Comparison of ENCODE assay signal across 8 cellular contexts in genomic region chr12:104958009-104958945, GRCh38. TPM values are rescaled to one million over a fixed set of nuclear protein-coding genes. Genes with fewer than 3 reads are reported as not detected.
DNase-seq lines count a peak whose midpoint lies in the region; ATAC-seq and TF ChIP-seq lines count a peak whose summit lies in the region.

SLC41A2 (minus strand) TSS chr12:104958290; CDS start chr12:104928527, 29,763 bp downstream.

- H3K4me2 ChIP-seq in GM23338 (peak within 1 kb of the TSS; percentile 89), trophoblast cell (ENCODE audit: low read length) (peak within 1 kb of the TSS; percentile 100)

- H3K79me1 ChIP-seq in trophoblast cell (ENCODE audit: low read length), result peaks cover 7% of the 10 kb centered on the region

- H3K36me3 ChIP-seq in GM23338 (ENCODE audit: insufficient read depth) (no peaks in the 10 kb centered on the region), cardiac muscle cell (no peaks in the 10 kb centered on the region), trophoblast cell (ENCODE audit: control insufficient read depth in 1 of 2, insufficient read depth in 2 of 2, low read length in 2 of 2) (no peaks in the 10 kb centered on the region), tibial nerve (no peaks in the 10 kb centered on the region)

- peak; percentile 50 to 59 for TF ChIP-seq POLR2A in tibial nerve (IDR thresholded peaks at IDR 0.05)

- no peak within 1 kb of the TSS for H2AK5ac ChIP-seq in trophoblast cell (ENCODE audit: low read length)

- no peaks in the 10 kb centered on the region for H3K36me3 Mint-ChIP-seq in GM23338 (ENCODE audit: low read depth)
- H3K36me3 Mint-ChIP-seq in activated naive CD8-positive, alpha-beta T cell treated with anti-CD3 and anti-CD28 coated beads, Interleukin-2, amount 10 ng/mL, durations not matched to agents 7 days and 5 days, result no peaks in the 10 kb centered on the region

- peak within 1 kb of the TSS; percentile 81 for H3K9ac ChIP-seq in trophoblast cell (ENCODE audit: low read length)

- H2BK12ac ChIP-seq in trophoblast cell (ENCODE audit: low read length), result peak within 1 kb of the TSS; percentile 69

- peak within 1 kb of the TSS; percentile 88 for H3K4me3 Mint-ChIP-seq in GM23338
- peak within 1 kb of the TSS; percentile 89 for H3K4me3 Mint-ChIP-seq in activated naive CD8-positive, alpha-beta T cell treated with anti-CD3 and anti-CD28 coated beads, Interleukin-2, amount 10 ng/mL, durations not matched to agents 7 days and 5 days

- 0 out of 2 replicates have a peak, but pooled peaks cover 6% of the 10 kb centered on the region for H3F3A ChIP-seq in GM23338 (replicated peaks; ENCODE audit: low read depth)

- H2AFZ ChIP-seq in GM23338 (peak within 1 kb of the TSS; percentile 99), trophoblast cell (ENCODE audit: insufficient read depth, low read length, poor library complexity) (peak within 1 kb of the TSS; percentile 95)

- H2BK5ac ChIP-seq in trophoblast cell (ENCODE audit: low read depth, low read length, poor library complexity), result peak within 1 kb of the TSS; percentile 65

- H3K18ac ChIP-seq in trophoblast cell (ENCODE audit: low read length), result peak within 1 kb of the TSS; percentile 57

- H3K23ac ChIP-seq in trophoblast cell (ENCODE audit: low read length), result no peak within 1 kb of the TSS

- peak in 1 of 2 donors; percentile 27 for TF ChIP-seq EP300 in tibial nerve (IDR thresholded peaks at IDR 0.05)

- peak within 1 kb of the TSS; percentile 93 for H4K91ac ChIP-seq in trophoblast cell (ENCODE audit: low read depth, low read length)

- TF ChIP-seq CTCF in GM23338 (conservative IDR thresholded peaks at IDR 0.05; ENCODE audit: low read depth in 2 of 2) (peak in 1 of 2 experiments; percentile 8; a peak in 2 of 4 replicates), cardiac muscle cell (IDR thresholded peaks at IDR 0.05; ENCODE audit: low read depth, low read length) (no peak), tibial nerve (IDR thresholded peaks at IDR 0.05) (peak in 4 of 5 experiments; percentile 48 to 70 (median 66))

- H3K9me3 Mint-ChIP-seq in GM23338, result no peaks in the 10 kb centered on the region
- no peaks in the 10 kb centered on the region for H3K9me3 Mint-ChIP-seq in activated naive CD8-positive, alpha-beta T cell treated with anti-CD3 and anti-CD28 coated beads, Interleukin-2, amount 10 ng/mL, durations not matched to agents 7 days and 5 days

- peak within 1 kb of the TSS; percentile 81 for H3K14ac ChIP-seq in trophoblast cell (ENCODE audit: low read length)

- POLR2A ChIA-PET in activated naive CD8-positive, alpha-beta T cell treated with anti-CD3 and anti-CD28 coated beads, Interleukin-2, amount 10 ng/mL, durations not matched to agents 7 days and 5 days (lab: Charles Lee), result no interaction called here

- DNase-seq in GM04504 (ENCODE audit: low read depth), result peak; percentile 82
- DNase-seq in GM23338 (ENCODE audit: low spot score), result peak; percentile 83
- DNase-seq in Kasumi-1 (lab: John Stamatoyannopoulos, UW), result peak; percentile 29 to 36
- DNase-seq in SKM-1 treated with dmso at 0.1 percent for 144 hours (lab: John Stamatoyannopoulos, UW; ENCODE audit: unreplicated experiment), result peak; percentile 48
- peak; percentile 90 for DNase-seq in activated naive CD8-positive, alpha-beta T cell treated with anti-CD3 and anti-CD28 coated beads, Interleukin-2, amount 10 ng/mL, durations not matched to agents 7 days and 5 days
- DNase-seq in cardiac muscle cell (ENCODE audit: low read depth in 1 of 2, low spot score in 1 of 2), result peak; percentile 88 to 94
- peak; percentile 83 to 89 for DNase-seq in trophoblast cell
- peak; percentile 45 to 75 for DNase-seq in tibial nerve (ENCODE audit: low spot score in 2 of 2)

- peaks cover 35% of the 10 kb centered on the region for H3K27me3 ChIP-seq in GM23338 (ENCODE audit: insufficient read depth)
- peaks cover 48% of the 10 kb centered on the region for H3K27me3 ChIP-seq in cardiac muscle cell
- peaks cover 2% of the 10 kb centered on the region for H3K27me3 ChIP-seq in trophoblast cell (ENCODE audit: insufficient read depth, low read length)
- H3K27me3 ChIP-seq in tibial nerve, result no peaks in the 10 kb centered on the region

- H3K27ac Mint-ChIP-seq in GM23338, result peak within 1 kb of the TSS; percentile 77; the same call in 1 of the 2 replicates
- peak within 1 kb of the TSS; percentile 44 for H3K27ac Mint-ChIP-seq in activated naive CD8-positive, alpha-beta T cell treated with anti-CD3 and anti-CD28 coated beads, Interleukin-2, amount 10 ng/mL, durations not matched to agents 7 days and 5 days

- H4K12ac ChIP-seq in trophoblast cell (ENCODE audit: low read depth, low read length), result peak within 1 kb of the TSS; percentile 80

- H3K4me1 ChIP-seq in GM23338 (ENCODE audit: insufficient read depth) (0 out of 2 replicates have a peak, but pooled peaks cover 9% of the 10 kb centered on the region), cardiac muscle cell (ENCODE audit: low read depth) (no peaks in the 10 kb centered on the region), trophoblast cell (ENCODE audit: control insufficient read depth in 1 of 2, insufficient read depth in 2 of 2, low read length in 2 of 2) (no peaks in the 10 kb centered on the region), tibial nerve (peaks cover 0 to 34% (median 11%) of the 10 kb centered on the region in 4 donors)

- H3K4ac ChIP-seq in trophoblast cell (ENCODE audit: low read depth, low read length), result peak within 1 kb of the TSS; percentile 35

- no peaks in the 10 kb centered on the region for H3K9me3 ChIP-seq in cardiac muscle cell (ENCODE audit: low read depth)
- H3K9me3 ChIP-seq in trophoblast cell (ENCODE audit: insufficient read depth, low read depth, low read length), result no peaks in the 10 kb centered on the region
- no peaks in the 10 kb centered on the region for H3K9me3 ChIP-seq in tibial nerve

- peaks cover 18% of the 10 kb centered on the region; the same call in 2 of the 3 replicates for H3K4me1 Mint-ChIP-seq in GM23338
- peaks cover 18% of the 10 kb centered on the region for H3K4me1 Mint-ChIP-seq in activated naive CD8-positive, alpha-beta T cell treated with anti-CD3 and anti-CD28 coated beads, Interleukin-2, amount 10 ng/mL, durations not matched to agents 7 days and 5 days

- H2BK120ac ChIP-seq in trophoblast cell (ENCODE audit: insufficient read depth, low read length, poor library complexity), result peak within 1 kb of the TSS; percentile 83

- H3K4me3 ChIP-seq in GM23338 (peak within 1 kb of the TSS; percentile 75), cardiac muscle cell (peak within 1 kb of the TSS; percentile 73), trophoblast cell (ENCODE audit: low read depth, low read length) (peak within 1 kb of the TSS; percentile 91), tibial nerve (peak within 1 kb of the TSS; percentile 62 to 89 (median 80))

- no CpG with 5 or more reads among the region's 87 CpGs for WGBS in trophoblast cell (ENCODE audit: extremely low coverage, insufficient coverage, insufficient read length)
- 0% methylated on average over 32 to 49 of the region's 87 CpGs for WGBS in tibial nerve, 2 donors

- peak; percentile 76 for ATAC-seq in GM23338
- ATAC-seq in activated naive CD8-positive, alpha-beta T cell treated with anti-CD3 and anti-CD28 coated beads, Interleukin-2, amount 10 ng/mL, durations not matched to agents 7 days and 5 days (ENCODE audit: low read depth), result peak; percentile 91

- peaks cover 8% of the 10 kb centered on the region for H4K20me1 ChIP-seq in GM23338 (replicated peaks; ENCODE audit: insufficient read depth)

- peaks cover 19% of the 10 kb centered on the region for H3K27me3 Mint-ChIP-seq in GM23338 (ENCODE audit: insufficient read depth, low read depth, poor library complexity)
- peaks cover 69% of the 10 kb centered on the region for H3K27me3 Mint-ChIP-seq in activated naive CD8-positive, alpha-beta T cell treated with anti-CD3 and anti-CD28 coated beads, Interleukin-2, amount 10 ng/mL, durations not matched to agents 7 days and 5 days

- H3K79me2 ChIP-seq in GM23338 (replicated peaks; ENCODE audit: insufficient read depth) (no peaks in the 10 kb centered on the region), trophoblast cell (ENCODE audit: control insufficient read depth, insufficient read depth, low read length, poor library complexity) (peaks cover 2% of the 10 kb centered on the region)

- H3K27ac ChIP-seq in GM23338 (ENCODE audit: low read depth) (0 out of 2 replicates have a peak within 1 kb of the TSS, but pooled peaks have one; percentile 21), cardiac muscle cell (no peak within 1 kb of the TSS), trophoblast cell (ENCODE audit: low read depth, low read length) (no peak within 1 kb of the TSS), tibial nerve (peak within 1 kb of the TSS; percentile 47 to 91 (median 85))

- no peaks in the 10 kb centered on the region for H3K9me2 ChIP-seq in GM23338 (ENCODE audit: insufficient read depth)

- peak within 1 kb of the TSS; percentile 84 for H4K8ac ChIP-seq in trophoblast cell (ENCODE audit: low read depth, low read length)

TF ChIP-seq in GM23338, 12 proteins besides CTCF, POLR2A, EP300 and RAD21:
- TF ChIP-seq ZNF331 (CRISPR knock-in tag; IDR thresholded peaks at IDR 0.05; ENCODE audit: low read depth) (no peak), ETS1 (IDR thresholded peaks at IDR 0.05) (0 out of 2 replicates have a peak, but pooled peaks have one; percentile 36), CREB1 (CRISPR knock-in tag; IDR thresholded peaks at IDR 0.05; ENCODE audit: low read depth) (0 out of 2 replicates have a peak, but pooled peaks have one; percentile 12), EZH2 (IDR thresholded peaks at IDR 0.05; ENCODE audit: low read depth, unreplicated experiment) (no peak), JUNB (IDR thresholded peaks at IDR 0.05; ENCODE audit: unreplicated experiment) (no peak), NANOG (IDR thresholded peaks at IDR 0.05; ENCODE audit: borderline replicate concordance) (no peak)
TF ChIP-seq in GM23338: peak in this region for 2.

RNA-seq across cellular contexts. Expression of gene SLC41A2, which starts in this region (rescaled TPM):
- total RNA-seq in GM23338 (2014; rRNA removed; shearing (Covaris generic)), result 2.3 and 6.8 TPM in 2 replicates
- 0.59 and 1.5 TPM in 2 replicates for polyA plus RNA-seq in GM23338 (2016; fragmentation: Nextera tagmentation; extraction: Ambion mirVana)
- total RNA-seq in activated naive CD8-positive, alpha-beta T cell treated with anti-CD3 and anti-CD28 coated beads, Interleukin-2, amount 10 ng/mL, durations not matched to agents 7 days and 5 days, result 1 to 10 TPM in 1 of 2 experiments, under 1 TPM in 1; 0.54 to 3.1 TPM
- 5.9 and 11.7 TPM in 2 replicates for total RNA-seq in cardiac muscle cell
- polyA plus RNA-seq in cardiac muscle cell, result 2.1 and 3.1 TPM in 2 replicates
- polyA plus RNA-seq in trophoblast cell (2013), result 7.4 and 8.6 TPM in 2 replicates
- 10 to 100 TPM in 3 of 4 donors, 1 to 10 TPM in 1; 8.4 to 26.1 (median 18.0) TPM for total RNA-seq in tibial nerve

Comparison
In these comparisons a context has a peak if more than half of its experiments do, and no peak if none do; other contexts are left out.
1. DNase-seq: peak in every context shown above with its lines; median percentile 91 in cardiac muscle cell; 90 in activated naive CD8-positive, alpha-beta T cell treated with anti-CD3 and anti-CD28 coated beads, Interleukin-2, amount 10 ng/mL, durations not matched to agents 7 days and 5 days; 86 in trophoblast cell; 83 in GM23338; 82 in GM04504; 60 in tibial nerve; 48 in SKM-1 treated with dmso at 0.1 percent for 144 hours; 32 in Kasumi-1.
2. H3K27ac ChIP-seq: peak in GM23338 (single experiment) and tibial nerve (4 of 4); none in cardiac muscle cell (single experiment) and trophoblast cell (single experiment).
3. Peak in every context shown above with its lines, with median percentiles within 50 percentile points of each other: H3K4me3 ChIP-seq.